ENCODE assay signal across 8 cellular contexts in the genomic region with DNA sequence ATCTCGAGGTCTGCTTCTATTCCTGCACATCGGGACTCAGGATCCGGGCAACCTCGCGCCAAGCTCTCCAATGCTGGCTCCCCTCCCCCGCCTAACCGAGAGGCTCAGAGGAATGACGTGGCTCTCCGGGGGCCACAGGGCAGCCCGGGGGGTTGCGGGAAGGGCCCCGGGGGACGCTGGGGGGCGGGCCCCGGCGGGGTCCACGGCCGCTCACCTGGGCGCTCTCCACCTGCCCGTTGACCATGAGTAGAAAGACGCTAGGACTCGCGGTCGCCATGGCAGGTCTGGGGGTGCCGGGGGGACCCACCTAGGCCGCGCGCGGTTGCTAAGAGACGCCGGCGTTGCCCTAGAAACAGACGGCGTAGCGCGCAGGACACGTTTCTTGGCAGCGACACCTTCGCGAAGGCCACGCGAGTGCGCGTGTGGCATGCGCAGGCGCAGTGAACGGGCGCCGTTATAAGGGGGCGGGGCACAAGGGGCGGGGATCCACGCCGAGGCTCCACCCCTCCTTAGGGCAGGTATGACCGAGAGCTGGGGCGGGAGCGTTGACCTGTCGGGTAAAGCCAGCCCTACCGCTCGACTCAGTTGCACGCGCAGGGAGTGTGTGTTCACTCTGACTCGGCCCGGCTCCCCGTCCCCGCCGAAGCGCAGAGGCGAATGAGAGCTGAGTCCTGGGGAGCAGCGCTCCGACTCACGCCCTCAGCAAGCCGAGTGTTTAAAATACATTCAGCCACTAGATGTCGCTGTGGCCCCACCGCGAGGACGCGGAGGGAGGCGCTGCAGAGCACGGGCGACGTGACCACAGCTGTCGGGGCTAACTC. TPM values are rescaled to one million over a fixed set of nuclear protein-coding genes. Genes with fewer than 3 reads are reported as not detected.
DNase-seq lines count a peak whose midpoint lies in the region; ATAC-seq and TF ChIP-seq lines count a peak whose summit lies in the region.

Gene B9D1 (minus strand): TSS at position 431 of the 821 bp plus-strand sequence. CDS start 154 bp downstream, at position 277.

- peaks cover 0 to 77% (median 22%) of the 10 kb centered on the region in 11 experiments; a peak in 13 of 22 replicates for H3K27me3 ChIP-seq in BLaER1 treated with 17β-estradiol and CSF1 and Interleukin-3, amounts not matched to agents 10 nM and 100 nM
- peaks cover 0 to 2% of the 10 kb centered on the region in 2 donors for H3K27me3 ChIP-seq in duodenal mucosa (ENCODE audit: control insufficient read depth in 1 of 2, insufficient read depth in 2 of 2, low read length in 2 of 2)
- no peaks in the 10 kb centered on the region for H3K27me3 ChIP-seq in right lobe of liver

- peak within 1 kb of the TSS; percentile 86 to 98 (median 94) for H3K4me2 ChIP-seq in BLaER1 treated with 17β-estradiol and CSF1 and Interleukin-3, amounts not matched to agents 10 nM and 100 nM

- H3K36me3 ChIP-seq in BLaER1 treated with 17β-estradiol and CSF1 and Interleukin-3, amounts not matched to agents 10 nM and 100 nM, result no peaks in the 10 kb centered on the region
- H3K36me3 ChIP-seq in duodenal mucosa (ENCODE audit: control insufficient read depth in 1 of 2, insufficient read depth in 2 of 2, low read length in 2 of 2) (no peaks in the 10 kb centered on the region), right lobe of liver (no peaks in the 10 kb centered on the region)

- peak; percentile 99 for TF ChIP-seq CTCF in right lobe of liver (IDR thresholded peaks at IDR 0.05)

- H3K4me3 ChIP-seq in BLaER1 treated with 17β-estradiol and CSF1 and Interleukin-3, amounts not matched to agents 10 nM and 100 nM, result peak within 1 kb of the TSS; percentile 51 to 77 (median 65)
- H3K4me3 ChIP-seq in duodenal mucosa (ENCODE audit: low read depth in 1 of 2, low read length in 2 of 2) (peak within 1 kb of the TSS; percentile 81 to 90), right lobe of liver (peak within 1 kb of the TSS; percentile 71 to 86 (median 78))

- DNase-seq in GM19240 (ENCODE audit: insufficient read length, low spot score), result peak; percentile 86
- peak; percentile 81 for DNase-seq in NCI-H526 treated with DMSO at 0.1 percent for 48 hours (lab: John Stamatoyannopoulos, UW)
- DNase-seq in activated CD4-positive, alpha-beta T cell treated with anti-CD3 and anti-CD28 coated beads, Interleukin-2, amount 50 U/mL, for 48 hours, result peak; percentile 90 to 92
- DNase-seq in right lobe of liver, result peak; percentile 95 to 97 (median 97)
- DNase-seq in stimulated activated CD4-positive, alpha-beta T cell treated with anti-CD3 and anti-CD28 coated beads, Interleukin-4, amount 100 ng/mL, for 4 hours, result peak; percentile 90 to 92

- peak; percentile 55 for ATAC-seq in HG03457 (IDR thresholded peaks at IDR 0.05; ENCODE audit: unreplicated experiment)
- ATAC-seq in right lobe of liver, result peak; percentile 93 to 96 (median 96)

- H3K9ac ChIP-seq in BLaER1 treated with 17β-estradiol and CSF1 and Interleukin-3, amounts not matched to agents 10 nM and 100 nM, result peak within 1 kb of the TSS; percentile 52 to 77 (median 69); a peak in 21 of 22 replicates
- H3K9ac ChIP-seq in duodenal mucosa (ENCODE audit: low read depth in 1 of 2, low read length in 2 of 2), result peak within 1 kb of the TSS; percentile 19 to 84

- H4K20me1 ChIP-seq in BLaER1 treated with 17β-estradiol and CSF1 and Interleukin-3, amounts not matched to agents 10 nM and 100 nM, result peaks cover 0 to 42% (median 3%) of the 10 kb centered on the region in 11 experiments; a peak in 8 of 22 replicates

- H3K4me1 ChIP-seq in BLaER1 treated with 17β-estradiol and CSF1 and Interleukin-3, amounts not matched to agents 10 nM and 100 nM, result peaks cover 5 to 18% (median 11%) of the 10 kb centered on the region in 10 experiments; a peak in 15 of 20 replicates
- H3K4me1 ChIP-seq in duodenal mucosa (ENCODE audit: control insufficient read depth in 1 of 2, insufficient read depth in 2 of 2, low read length in 2 of 2), result peaks cover 11 to 15% of the 10 kb centered on the region in 2 donors
- H3K4me1 ChIP-seq in right lobe of liver, result peaks cover 0 to 8% (median 3%) of the 10 kb centered on the region in 4 donors

- TF ChIP-seq POLR2A in right lobe of liver (IDR thresholded peaks at IDR 0.05), result no peak

- H3K27ac ChIP-seq in BLaER1 treated with 17β-estradiol and CSF1 and Interleukin-3, amounts not matched to agents 10 nM and 100 nM, result peak within 1 kb of the TSS in 10 of 11 experiments; percentile 14 to 66 (median 46); a peak in 14 of 22 replicates
- H3K27ac ChIP-seq in duodenal mucosa (ENCODE audit: low read depth, low read length) (peak within 1 kb of the TSS; percentile 84), right lobe of liver (peak within 1 kb of the TSS; percentile 87 to 97 (median 88))

- WGBS in right lobe of liver (ENCODE audit: insufficient coverage, low coverage, low lambda C conversion rate, missing lambda C conversion rate), result 0% methylated on average over 4 of the region's 82 CpGs

- intact Hi-C loops in right lobe of liver (cut with DNase I), result loop anchor here in 1 of 2 donors (10.0 kb wide), 1 partner anchor 92 kb away; no protein-coding TSS in a partner anchor

- no peaks in the 10 kb centered on the region for H3K9me3 ChIP-seq in BLaER1 treated with 17β-estradiol and CSF1 and Interleukin-3, amounts not matched to agents 10 nM and 100 nM (replicated peaks in 1 of 11)
- H3K9me3 ChIP-seq in duodenal mucosa (ENCODE audit: control insufficient read depth in 1 of 2, low read length in 2 of 2) (no peaks in the 10 kb centered on the region), right lobe of liver (no peaks in the 10 kb centered on the region)

RNA-seq across cellular contexts. Expression of gene B9D1, which starts in this region (rescaled TPM):
- 10 to 100 TPM in 2 of 6 experiments, 1 to 10 TPM in 4; 2.3 to 27.9 (median 5.7) TPM for total RNA-seq in right lobe of liver

Comparison
In these comparisons a context has a peak if more than half of its experiments do, and no peak if none do; other contexts are left out.
1. Peak in every context shown above with its lines: DNase-seq, ATAC-seq, H3K4me3 ChIP-seq and H3K27ac ChIP-seq.